In the genomic region with DNA sequence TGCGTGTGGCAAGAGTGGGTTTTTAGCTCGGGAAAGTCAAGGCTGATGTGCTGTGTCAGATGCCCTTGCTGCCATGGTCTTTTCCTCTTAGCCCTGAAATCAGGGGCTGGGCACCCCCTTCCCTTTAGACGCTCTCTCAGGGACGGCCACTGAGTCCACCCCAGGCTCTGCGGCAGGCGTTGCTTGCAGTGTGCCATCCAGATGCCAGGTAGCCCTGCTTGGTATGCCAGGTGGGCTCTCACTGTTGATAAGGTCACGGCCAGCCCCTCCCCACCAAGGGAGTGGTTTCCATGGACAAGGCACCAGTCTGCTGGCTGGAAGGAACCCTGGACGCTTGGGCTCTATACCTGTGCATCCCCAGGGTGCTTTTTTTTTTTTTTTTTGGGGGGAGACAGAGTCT, we compare ENCODE assay signal across 24 cellular contexts. TPM values are rescaled to one million over a fixed set of nuclear protein-coding genes. Genes with fewer than 3 reads are reported as not detected.
"Had no signal": no experiment of that assay in that cellular context is flagged by ENCODE, and none has a peak within 500 bp of the region (broad histone marks: within the 10 kb centered on the region; RNA-seq: fewer than 3 reads in every experiment).

No MANE protein-coding gene starts in this region.

- H3K4me3 ChIP-seq: heart left ventricle, left ventricle myocardium inferior, lung, right atrium auricular region, spleen, tibial nerve, uterus had no signal

- H3K36me3 ChIP-seq: heart left ventricle, left ventricle myocardium inferior, neutrophil, right atrium auricular region, spleen, tibial nerve, uterus had no signal

- ATAC-seq: heart left ventricle; naive thymus-derived CD8-positive, alpha-beta T cell; sciatic nerve; stimulated activated memory B cell treated with anti-CD40 and anti-IgM and Interleukin-4, amounts not matched to agents 10 μg/mL and 1 μg/mL and 100 μg/mL, for 72 hours; stimulated activated naive CD8-positive, alpha-beta T cell treated with anti-CD3 and anti-CD28 coated beads, Interleukin-15, amount 100 ng/mL, for 72 hours had no signal

- H3K9ac ChIP-seq: parathyroid adenoma had no signal

- H3K27me3 ChIP-seq: right atrium auricular region, tibial nerve, uterus had no signal

- DNase-seq: heart left ventricle; hypothalamus; immature natural killer cell; left ventricle myocardium inferior; naive thymus-derived CD8-positive, alpha-beta T cell; occipital lobe; small intestine; spleen; stimulated activated CD4-positive, alpha-beta T cell treated with anti-CD3 and anti-CD28 coated beads, Interleukin-1b, Interleukin-23, amount 100 ng/mL, for 48 hours; stimulated activated CD4-positive, alpha-beta T cell treated with anti-CD3 and anti-CD28 coated beads, Interleukin-2, amount 100 ng/mL, for 48 hours; stimulated activated CD4-positive, alpha-beta T cell treated with anti-CD3 and anti-CD28 coated beads, Interleukin-4, amount 100 ng/mL, for 4 hours; stimulated activated CD8-positive, alpha-beta memory T cell treated with anti-CD3 and anti-CD28 coated beads, Interleukin-4, amount 100 ng/mL, for 48 hours; stimulated activated naive CD4-positive, alpha-beta T cell treated with Interleukin-2 at 50 U/mL for 16 hours; stimulated activated naive CD8-positive, alpha-beta T cell treated with anti-CD3 and anti-CD28 coated beads, Interleukin-15, amount 100 ng/mL, for 72 hours; substantia nigra; uterus had no signal

- H3K4me1 ChIP-seq: parathyroid adenoma had no signal

- H3K9me3 ChIP-seq: heart left ventricle, left ventricle myocardium inferior, neutrophil, right atrium auricular region, spleen, tibial nerve, uterus had no signal

- H3K27ac ChIP-seq: heart left ventricle, neutrophil, parathyroid adenoma, right atrium auricular region, tibial nerve, uterus had no signal

- H2AFZ ChIP-seq: parathyroid adenoma had no signal

RNA-seq across cellular contexts. Expression of gene FGD5, which starts 24.6 kb away (rescaled TPM):
- total RNA-seq: osteocyte had no signal
- polyA plus RNA-seq: immature natural killer cell; naive thymus-derived CD8-positive, alpha-beta T cell had no signal
